In the genomic region with DNA sequence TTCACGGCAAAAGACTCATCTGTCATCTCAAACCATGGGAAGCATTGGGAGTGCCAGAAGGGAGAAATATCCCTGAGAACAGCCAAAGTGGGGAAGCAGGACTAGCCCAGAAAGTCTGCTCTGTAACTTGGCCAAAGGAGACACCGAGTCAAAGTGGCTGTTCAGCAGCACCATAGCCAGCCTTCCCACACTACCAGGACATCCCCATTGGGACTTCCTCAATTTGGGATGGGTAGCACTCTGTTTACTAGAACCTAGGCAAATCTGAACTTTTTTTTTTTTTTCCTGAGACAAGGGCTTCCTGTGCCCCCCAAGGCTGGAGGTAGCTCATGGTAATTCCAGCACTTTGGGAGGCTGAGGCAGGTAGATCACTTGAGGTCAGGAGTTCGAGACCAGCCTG, we compare ENCODE assay signal across 1 cellular context.
TF ChIP-seq lines count a peak whose summit lies in the region.

No MANE protein-coding gene starts in this region.

TF ChIP-seq in K562, 482 proteins besides CTCF, POLR2A, EP300 and RAD21:
- TF ChIP-seq SLC30A9 (CRISPR knock-in tag; IDR thresholded peaks at IDR 0.05) (no peak), SPI1 (IDR thresholded peaks at IDR 0.05; ENCODE audit: borderline replicate concordance, low read depth, low read length) (peak; percentile 55; the same call in 1 of the 2 replicates)
TF ChIP-seq in K562: peak in this region for 1.
